Comparison of ENCODE assay signal across 10 cellular contexts in the genomic region with DNA sequence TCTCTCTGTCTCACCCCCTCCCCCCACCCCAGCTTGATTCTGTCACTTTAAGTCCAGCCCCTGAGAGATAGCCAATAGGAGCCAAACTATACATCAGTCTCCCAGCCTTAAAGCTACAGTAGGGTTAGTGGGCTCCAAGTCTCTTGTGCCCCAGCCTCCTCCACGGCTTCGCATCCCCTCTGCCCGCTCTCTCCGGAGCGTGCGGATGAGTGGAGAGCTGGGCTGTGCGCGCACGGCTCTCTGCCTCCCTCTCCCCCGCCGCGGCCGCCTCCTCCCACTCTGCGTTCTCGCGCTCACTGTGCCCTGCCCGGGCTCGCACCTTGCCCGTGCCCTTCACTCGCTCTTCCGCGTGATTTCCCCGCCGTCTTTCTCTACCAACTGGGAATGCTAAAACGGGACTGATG. TPM values are rescaled to one million over a fixed set of nuclear protein-coding genes. Genes with fewer than 3 reads are reported as not detected.
A peak's percentile ranks its signal among the peaks of the same experiment; 100 is the strongest.
DNase-seq lines count a peak whose midpoint lies in the region; ATAC-seq and TF ChIP-seq lines count a peak whose summit lies in the region.
"Had no signal": no experiment of that assay in that cellular context is flagged by ENCODE, and none has a peak within 500 bp of the region (broad histone marks: within the 10 kb centered on the region; RNA-seq: fewer than 3 reads in every experiment).

A gene (plus strand): TSS at position 137 of the 404 bp plus-strand sequence. CDS start 265 bp downstream, at position 402.

- H3K9ac ChIP-seq in H9 (ENCODE audit: extremely low read depth, insufficient read length, low read length): peak within 1 kb of the TSS; percentile 8

- no peak within 1 kb of the TSS for H2BK120ac ChIP-seq in H9 (ENCODE audit: low read depth, low read length, poor library complexity, severe bottlenecking)

- H4K91ac ChIP-seq in H9 (ENCODE audit: insufficient read length, low read depth, low read length): no peak within 1 kb of the TSS

- no peaks in the 10 kb centered on the region for H3K9me3 ChIP-seq in H9 (ENCODE audit: control insufficient read depth, low read depth, low read length)

- TF ChIP-seq CTCF in H9 (conservative IDR thresholded peaks at IDR 0.05): no peak
- TF ChIP-seq CTCF in GM20000 (IDR thresholded peaks at IDR 0.05; ENCODE audit: extremely low read depth, missing control alignments): no peak

- H3K23me2 ChIP-seq in H9 (ENCODE audit: insufficient read length, low read depth, low read length, poor library complexity, severe bottlenecking): peaks cover 15% of the 10 kb centered on the region

- H3K36me3 Mint-ChIP-seq in H9 (ENCODE audit: insufficient read depth in 1 of 3, low read depth in 3 of 3): no peaks in the 10 kb centered on the region
- H3K36me3 Mint-ChIP-seq in activated T-cell treated with anti-CD3 and anti-CD28 coated beads, Interleukin-2, amount 50 U/mL, for 24 hours (ENCODE audit: low read depth): no peaks in the 10 kb centered on the region

- DNase-seq in H9 (peak; percentile 63), SK-MEL-5 (ENCODE audit: low read depth, low spot score) (peak; percentile 47), left cardiac atrium (no peak), posterior vena cava (ENCODE audit: low spot score) (peak; percentile 59), GM20000 (ENCODE audit: low spot score) (no peak), COR-L47 (lab: John Stamatoyannopoulos, UW) (no peak)
- no peak for DNase-seq in activated T-cell treated with anti-CD3 and anti-CD28 coated beads, Interleukin-2, amount 50 U/mL, for 24 hours

- H3K4ac ChIP-seq in H9 (ENCODE audit: low read depth, low read length): no peak within 1 kb of the TSS

- peaks cover 4% of the 10 kb centered on the region; the same call in 1 of the 2 replicates for H3K4me1 ChIP-seq in H9 (ENCODE audit: insufficient read depth, low read length)

- H2AK5ac ChIP-seq in H9 (ENCODE audit: insufficient read length, low read length): no peak within 1 kb of the TSS

- H3K4me1 Mint-ChIP-seq in H9: peaks cover 11 to 17% of the 10 kb centered on the region in 2 experiments
- peaks cover 7% of the 10 kb centered on the region for H3K4me1 Mint-ChIP-seq in activated T-cell treated with anti-CD3 and anti-CD28 coated beads, Interleukin-2, amount 50 U/mL, for 24 hours (ENCODE audit: low read depth)

- no peaks in the 10 kb centered on the region for H3K79me2 ChIP-seq in H9 (ENCODE audit: insufficient read depth, low read length)

- intact Hi-C loops in left cardiac atrium (cut with DNase I): no loop called here
- intact Hi-C loops in posterior vena cava (cut with DNase I): no loop called here

- no peak within 1 kb of the TSS for H4K8ac ChIP-seq in H9 (replicated peaks; ENCODE audit: insufficient read length, low read depth, low read length)

- no peak within 1 kb of the TSS for H2AFZ ChIP-seq in H9 (ENCODE audit: low read length)

- H4K5ac ChIP-seq in H9 (ENCODE audit: insufficient read length, low read depth, low read length): no peak within 1 kb of the TSS

- ATAC-seq in left cardiac atrium: peak; percentile 51 to 60
- no peak for ATAC-seq in HG03196 (IDR thresholded peaks at IDR 0.05; ENCODE audit: unreplicated experiment)

- no peaks in the 10 kb centered on the region for H3K79me1 ChIP-seq in H9 (ENCODE audit: insufficient read depth, low read depth, low read length, poor library complexity, severe bottlenecking)

- H2BK15ac ChIP-seq in H9 (ENCODE audit: low read depth, low read length): no peak within 1 kb of the TSS

- no peak within 1 kb of the TSS for H3K18ac ChIP-seq in H9 (ENCODE audit: insufficient read length, low read depth, low read length)

- H4K20me1 ChIP-seq in H9 (ENCODE audit: control insufficient read depth, insufficient read depth, insufficient read length): no peaks in the 10 kb centered on the region

- peak within 1 kb of the TSS; percentile 72 to 90 for H3K4me3 Mint-ChIP-seq in H9
- H3K4me3 Mint-ChIP-seq in activated T-cell treated with anti-CD3 and anti-CD28 coated beads, Interleukin-2, amount 50 U/mL, for 24 hours: no peak within 1 kb of the TSS

- no peak within 1 kb of the TSS for H3K23ac ChIP-seq in H9 (ENCODE audit: insufficient read length, low read depth, low read length)

- no peak within 1 kb of the TSS for H3K14ac ChIP-seq in H9 (ENCODE audit: insufficient read depth, low read length)

- WGBS in H9 (ENCODE audit: extremely low coverage, insufficient read length, low lambda C conversion rate): no CpG with 5 or more reads among the region's 25 CpGs

- in situ Hi-C loops in SK-MEL-5 (cut with HindIII; ENCODE audit: low pct_unique_long_range_greater_than_20kb, low sequenced_read_pairs): no loop called here

- peaks cover 0 to 3% of the 10 kb centered on the region in 2 experiments; a peak in 1 of 5 replicates for H3K9me3 Mint-ChIP-seq in H9
- H3K9me3 Mint-ChIP-seq in activated T-cell treated with anti-CD3 and anti-CD28 coated beads, Interleukin-2, amount 50 U/mL, for 24 hours: no peaks in the 10 kb centered on the region

- H3K4me2 ChIP-seq in H9 (ENCODE audit: insufficient read depth, insufficient read length, low read length): peak within 1 kb of the TSS; percentile 90

- peaks cover 97% of the 10 kb centered on the region for H3K27me3 Mint-ChIP-seq in H9 (ENCODE audit: low read depth)
- H3K27me3 Mint-ChIP-seq in activated T-cell treated with anti-CD3 and anti-CD28 coated beads, Interleukin-2, amount 50 U/mL, for 24 hours: peaks cover 85% of the 10 kb centered on the region

- no peak within 1 kb of the TSS for H3K56ac ChIP-seq in H9 (ENCODE audit: insufficient read length, low read depth, low read length)

- no peak within 1 kb of the TSS for H3K27ac ChIP-seq in H9 (ENCODE audit: insufficient read length, low read depth, low read length)
- H3K27ac ChIP-seq: epithelial cell of prostate had no signal

- no peak within 1 kb of the TSS for H2BK5ac ChIP-seq in H9 (ENCODE audit: insufficient read length, low read length)

- no peak within 1 kb of the TSS for H3T11ph ChIP-seq in H9 (ENCODE audit: low read length)

- H3K27me3 ChIP-seq in H9 (ENCODE audit: insufficient read depth, low read length): peaks cover 40% of the 10 kb centered on the region

- H2BK20ac ChIP-seq in H9 (ENCODE audit: low read depth, low read length, poor library complexity, severe bottlenecking): no peak within 1 kb of the TSS

- H2BK12ac ChIP-seq in H9 (ENCODE audit: insufficient read length, low read depth, low read length): no peak within 1 kb of the TSS

- no peak within 1 kb of the TSS for H3K27ac Mint-ChIP-seq in H9
- H3K27ac Mint-ChIP-seq in activated T-cell treated with anti-CD3 and anti-CD28 coated beads, Interleukin-2, amount 50 U/mL, for 24 hours: no peak within 1 kb of the TSS

RNA-seq across cellular contexts. Expression of the gene that starts here (rescaled TPM):
- 0.11 TPM in 1 of 2 replicates, not detected in the other for total RNA-seq in H9 (2021)
- total RNA-seq in SK-MEL-5 (2014; rRNA removed; shearing (Covaris generic)): not detected in 2 replicates
- polyA plus RNA-seq in SK-MEL-5 (2015; cell fraction: cytosol; rRNA removed): not detected in 2 replicates
- polyA plus RNA-seq in SK-MEL-5 (2015; cell fraction: nucleus; rRNA removed): 1.2 TPM in 1 of 2 replicates, not detected in the other
- total RNA-seq in left cardiac atrium: 1 to 10 TPM; 4.3 to 5.5 TPM
- total RNA-seq in posterior vena cava: under 1 TPM; 0.60 to 0.95 TPM
- total RNA-seq: HT-29 had no signal

Comparison
In these comparisons a context has a peak if more than half of its experiments do, and no peak if none do; other contexts are left out.
1. Peak in DNase-seq, H3K9ac ChIP-seq and H3K4me2 ChIP-seq in H9; RNA of the gene not detected or under 1 TPM.
2. Peak in DNase-seq in posterior vena cava; RNA of the gene not detected or under 1 TPM.